8 cellular contexts compared by ENCODE assay signal in the genomic region with DNA sequence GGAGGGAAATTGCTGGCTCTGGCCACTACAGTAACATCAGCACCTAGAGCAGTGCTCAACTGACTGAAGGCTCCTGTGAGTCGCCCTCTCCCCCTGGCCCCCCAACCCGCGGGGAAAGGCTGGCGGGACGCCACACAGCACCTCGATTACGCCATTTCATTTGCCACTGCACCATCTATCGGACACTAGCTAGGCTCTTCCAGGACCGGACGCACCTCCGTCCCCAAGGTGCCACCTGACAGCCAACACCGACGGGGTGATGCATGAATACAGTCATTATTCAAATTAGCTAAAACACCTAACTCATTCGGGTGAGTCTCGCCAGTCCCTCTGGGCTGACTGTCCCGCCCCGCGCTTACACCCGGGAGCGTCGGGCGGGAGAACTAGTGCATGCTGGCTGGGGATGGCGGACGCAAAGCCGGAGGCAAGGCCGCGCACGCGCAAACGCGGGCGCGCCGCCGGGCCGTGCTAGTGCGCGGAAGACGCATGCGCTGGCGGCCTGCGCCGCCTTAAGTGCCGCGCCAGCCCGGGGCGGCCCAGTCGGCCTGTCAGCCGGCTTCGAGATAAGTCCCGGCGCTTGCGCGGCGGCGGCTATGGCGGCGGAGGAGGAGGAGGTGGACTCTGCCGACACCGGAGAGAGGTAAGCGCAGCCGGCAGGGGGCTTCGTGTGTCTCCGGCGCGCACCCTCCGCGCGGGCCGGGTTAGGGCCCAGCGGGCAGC. TPM values are rescaled to one million over a fixed set of nuclear protein-coding genes. Genes with fewer than 3 reads are reported as not detected.
DNase-seq lines count a peak whose midpoint lies in the region; ATAC-seq and TF ChIP-seq lines count a peak whose summit lies in the region.

TSS of gene ABHD5 (plus strand) at position 539 of the 720 bp plus-strand sequence. CDS start at position 594, 55 bp downstream.

- DNase-seq in NCI-H1105 treated with DMSO at 0.1 percent for 48 hours (lab: John Stamatoyannopoulos, UW), result peak; percentile 79
- peak; percentile 94 for DNase-seq in T follicular helper cell (ENCODE audit: low read depth)
- DNase-seq in heart left ventricle, result peak; percentile 89 to 96 (median 93)
- peak; percentile 77 to 98 (median 84) for DNase-seq in posterior cingulate gyrus
- DNase-seq in upper lobe of left lung, result peak; percentile 91 to 99

- peak; percentile 65 for TF ChIP-seq CTCF in GM12874 (IDR thresholded peaks at IDR 0.05; ENCODE audit: insufficient read depth, low read depth, low read length)
- TF ChIP-seq CTCF in heart left ventricle (IDR thresholded peaks at IDR 0.05), result peak in 5 of 12 donors; percentile 2 to 47 (median 30)
- peak in 3 of 6 experiments; percentile 36 to 61 (median 54) for TF ChIP-seq CTCF in upper lobe of left lung (IDR thresholded peaks at IDR 0.05)

- H3K27me3 ChIP-seq in heart left ventricle (no peaks in the 10 kb centered on the region), upper lobe of left lung (no peaks in the 10 kb centered on the region)

- ATAC-seq in HG02678 (IDR thresholded peaks at IDR 0.05; ENCODE audit: unreplicated experiment), result peak; percentile 86
- ATAC-seq in heart left ventricle, result peak; percentile 95 to 98 (median 97)
- peak; percentile 94 to 97 for ATAC-seq in upper lobe of left lung (ENCODE audit: low FRiP score in 2 of 2)

- H3K9me3 ChIP-seq in heart left ventricle, result no peaks in the 10 kb centered on the region
- H3K9me3 ChIP-seq in upper lobe of left lung, result no peaks in the 10 kb centered on the region

- H3K4me1 ChIP-seq in heart left ventricle (peaks cover 2 to 38% (median 14%) of the 10 kb centered on the region in 12 donors), upper lobe of left lung (peaks cover 16 to 42% (median 26%) of the 10 kb centered on the region in 4 donors)

- peak; percentile 81 to 99 for TF ChIP-seq POLR2A in heart left ventricle (IDR thresholded peaks at IDR 0.05)
- TF ChIP-seq POLR2A in upper lobe of left lung (IDR thresholded peaks at IDR 0.05), result peak; percentile 98 to 100 (median 100)

- no peak for TF ChIP-seq EP300 in upper lobe of left lung (IDR thresholded peaks at IDR 0.05)

- H3K27ac ChIP-seq in adipose tissue (ENCODE audit: low read depth, low read length), result peak within 1 kb of the TSS; percentile 80
- H3K27ac ChIP-seq in heart left ventricle, result peak within 1 kb of the TSS; percentile 83 to 97 (median 94)
- peak within 1 kb of the TSS; percentile 97 to 99 (median 98) for H3K27ac ChIP-seq in upper lobe of left lung

- H3K4me3 ChIP-seq in heart left ventricle (peak within 1 kb of the TSS; percentile 73 to 98 (median 86)), upper lobe of left lung (peak within 1 kb of the TSS; percentile 63 to 95 (median 76))

- WGBS in adipose tissue, 3 donors, result 0 to 1% (median 1%) methylated on average over 56 to 71 of the region's 71 CpGs
- 0 to 1% (median 0%) methylated on average over 21 to 71 of the region's 71 CpGs for WGBS in heart left ventricle, 4 donors
- WGBS in upper lobe of left lung, 2 donors, result 1% methylated on average over 13 to 21 of the region's 71 CpGs

- intact Hi-C loops in heart left ventricle (cut with DNase I) (loop anchor here in 6 of 10 donors (2.0 to 10.0 kb wide), 7 partner anchors 66 to 148 kb away; partner anchors contain the start of gene ANO10 (in 5 of the 6)), posterior cingulate gyrus (cut with DNase I) (loop anchor here (2.0 kb wide), 1 partner anchor 68 kb away; the partner anchor contains the start of gene ANO10)

- no peaks in the 10 kb centered on the region for H3K36me3 ChIP-seq in heart left ventricle
- no peaks in the 10 kb centered on the region for H3K36me3 ChIP-seq in upper lobe of left lung

RNA-seq across cellular contexts. Expression of gene ABHD5, which starts in this region (rescaled TPM):
- polyA plus RNA-seq in adipose tissue (10 to 100 TPM; 21.3 to 88.2 (median 44.1) TPM), heart left ventricle (100 to 1,000 TPM in 1 of 2 donors, 1 to 10 TPM in 1; 8.5 to 103 TPM)
- total RNA-seq in heart left ventricle (10 to 100 TPM; 24.2 to 48.2 (median 26.7) TPM), upper lobe of left lung (10 to 100 TPM; 35.6 to 42.6 (median 37.4) TPM)

Comparison
In these comparisons a context has a peak if more than half of its experiments do, and no peak if none do; other contexts are left out.
1. Peak in every context shown above with its lines: DNase-seq, ATAC-seq, H3K4me3 ChIP-seq and H3K27ac ChIP-seq.